Comparison of ENCODE assay signal across 1 cellular context in genomic region chrX:120301960-120302359, GRCh38.
TF ChIP-seq lines count a peak whose summit lies in the region.

No MANE protein-coding gene starts in this region.

TF ChIP-seq in GM12878, 131 proteins besides CTCF, POLR2A, EP300 and RAD21:
- TF ChIP-seq CHD2 (IDR thresholded peaks at IDR 0.05; ENCODE audit: borderline replicate concordance, low read depth, low read length) (0 out of 2 replicates have a peak, but pooled peaks have one; percentile 19), YBX1 (IDR thresholded peaks at IDR 0.05) (no peak)
TF ChIP-seq in GM12878: peak in this region for 1.
